In genomic region chr19:43782311-43782660, GRCh38 we compare ENCODE assay signal across 13 cellular contexts. TPM values are rescaled to one million over a fixed set of nuclear protein-coding genes. Genes with fewer than 3 reads are reported as not detected.
DNase-seq lines count a peak whose midpoint lies in the region; ATAC-seq and TF ChIP-seq lines count a peak whose summit lies in the region.
"Had no signal": no experiment of that assay in that cellular context is flagged by ENCODE, and none has a peak within 500 bp of the region (broad histone marks: within the 10 kb centered on the region; RNA-seq: fewer than 3 reads in every experiment).

No MANE protein-coding gene starts in this region.

- H3K27me3 Mint-ChIP-seq in activated naive CD8-positive, alpha-beta T cell treated with anti-CD3 and anti-CD28 coated beads, Interleukin-2, amount 10 ng/mL, durations not matched to agents 7 days and 5 days = peaks cover 3% of the 10 kb centered on the region

- peak overlapping the region; percentile 0 for H2BK12ac ChIP-seq in trophoblast cell (ENCODE audit: low read length)

- intact Hi-C loops in heart right ventricle (cut with DNase I) (loop anchor here in 5 of 10 donors (2.0 to 10.0 kb wide), 5 partner anchors 35 to 237 kb away; partner anchors contain the start of gene PLAUR (in 1 of the 5)), Right ventricle myocardium inferior (cut with DNase I) (loop anchor here (10.0 kb wide), 1 partner anchor 327 kb away; no protein-coding TSS in a partner anchor)

- H2AK5ac ChIP-seq in trophoblast cell (ENCODE audit: low read length) = peak overlapping the region; percentile 4

- ATAC-seq in activated naive CD8-positive, alpha-beta T cell treated with anti-CD3 and anti-CD28 coated beads, Interleukin-2, amount 10 ng/mL, durations not matched to agents 7 days and 5 days (ENCODE audit: low read depth) = no peak
- ATAC-seq in heart right ventricle (no peak), Right ventricle myocardium inferior (no peak)

- WGBS in trophoblast cell (ENCODE audit: extremely low coverage, insufficient coverage, insufficient read length) = 100% methylated on average over 1 of the region's 8 CpGs
- WGBS in heart right ventricle, 2 donors = 56 to 61% methylated on average over 8 of the region's 8 CpGs

- peaks cover 38% of the 10 kb centered on the region for H3K79me1 ChIP-seq in trophoblast cell (ENCODE audit: low read length)

- peak overlapping the region; percentile 84 for H3K4me3 Mint-ChIP-seq in activated naive CD8-positive, alpha-beta T cell treated with anti-CD3 and anti-CD28 coated beads, Interleukin-2, amount 10 ng/mL, durations not matched to agents 7 days and 5 days
- H3K4me3 Mint-ChIP-seq: endodermal cell had no signal

- H2BK120ac ChIP-seq in trophoblast cell (ENCODE audit: insufficient read depth, low read length, poor library complexity) = peak overlapping the region; percentile 34

- H3K9me3 ChIP-seq in trophoblast cell (ENCODE audit: insufficient read depth, low read depth, low read length) = peaks cover 10% of the 10 kb centered on the region
- no peaks in the 10 kb centered on the region for H3K9me3 ChIP-seq in heart right ventricle
- H3K9me3 ChIP-seq: MG63, tibial artery had no signal

- no peak overlapping the region for H4K8ac ChIP-seq in trophoblast cell (ENCODE audit: low read depth, low read length)

- no peak overlapping the region for H3K23ac ChIP-seq in trophoblast cell (ENCODE audit: low read length)

- H3K18ac ChIP-seq in trophoblast cell (ENCODE audit: low read length) = no peak overlapping the region

- H3K4me1 ChIP-seq in trophoblast cell (ENCODE audit: control insufficient read depth in 1 of 2, insufficient read depth in 2 of 2, low read length in 2 of 2) (peaks cover 36 to 39% of the 10 kb centered on the region in 2 experiments), heart right ventricle (peaks cover 0 to 53% (median 4%) of the 10 kb centered on the region in 9 donors)

- H3K14ac ChIP-seq in trophoblast cell (ENCODE audit: low read length) = no peak overlapping the region

- no peak for TF ChIP-seq CTCF in heart right ventricle (IDR thresholded peaks at IDR 0.05)

- peaks cover 2% of the 10 kb centered on the region for H3K79me2 ChIP-seq in trophoblast cell (ENCODE audit: control insufficient read depth, insufficient read depth, low read length, poor library complexity)

- peaks cover 51% of the 10 kb centered on the region for H3K4me1 Mint-ChIP-seq in activated naive CD8-positive, alpha-beta T cell treated with anti-CD3 and anti-CD28 coated beads, Interleukin-2, amount 10 ng/mL, durations not matched to agents 7 days and 5 days

- POLR2A ChIA-PET in activated naive CD8-positive, alpha-beta T cell treated with anti-CD3 and anti-CD28 coated beads, Interleukin-2, amount 10 ng/mL, durations not matched to agents 7 days and 5 days (lab: Charles Lee) = interaction anchor here (0.5 to 5.9 kb wide), 2 partner anchors 15 to 223 kb away, joined by 7 to 74 read pairs; no protein-coding TSS in a partner anchor

- no peaks in the 10 kb centered on the region for H3K36me3 ChIP-seq in trophoblast cell (ENCODE audit: control insufficient read depth in 1 of 2, insufficient read depth in 2 of 2, low read length in 2 of 2)
- no peaks in the 10 kb centered on the region for H3K36me3 ChIP-seq in heart right ventricle
- H3K36me3 ChIP-seq: MG63, tibial artery had no signal

- peak overlapping the region; percentile 77 for H4K91ac ChIP-seq in trophoblast cell (ENCODE audit: low read depth, low read length)

- H4K12ac ChIP-seq in trophoblast cell (ENCODE audit: low read depth, low read length) = no peak overlapping the region

- H2AFZ ChIP-seq in trophoblast cell (ENCODE audit: insufficient read depth, low read length, poor library complexity) = no peak overlapping the region

- H3K4me2 ChIP-seq in trophoblast cell (ENCODE audit: low read length) = no peak overlapping the region

- H3K27me3 ChIP-seq in trophoblast cell (ENCODE audit: insufficient read depth, low read length) (no peaks in the 10 kb centered on the region), heart right ventricle (peaks cover 0 to 35% (median 18%) of the 10 kb centered on the region in 7 donors)
- H3K27me3 ChIP-seq: MG63 had no signal

- H2BK5ac ChIP-seq in trophoblast cell (ENCODE audit: low read depth, low read length, poor library complexity) = no peak overlapping the region

- H3K4me3 ChIP-seq in trophoblast cell (ENCODE audit: low read depth, low read length) (no peak overlapping the region), heart right ventricle (no peak overlapping the region)
- H3K4me3 ChIP-seq: MG63, tibial artery had no signal

- H3K4ac ChIP-seq in trophoblast cell (ENCODE audit: low read depth, low read length) = no peak overlapping the region

- H3K9me3 Mint-ChIP-seq in activated naive CD8-positive, alpha-beta T cell treated with anti-CD3 and anti-CD28 coated beads, Interleukin-2, amount 10 ng/mL, durations not matched to agents 7 days and 5 days = no peaks in the 10 kb centered on the region
- H3K9me3 Mint-ChIP-seq: endodermal cell had no signal

- no peaks in the 10 kb centered on the region for H3K36me3 Mint-ChIP-seq in activated naive CD8-positive, alpha-beta T cell treated with anti-CD3 and anti-CD28 coated beads, Interleukin-2, amount 10 ng/mL, durations not matched to agents 7 days and 5 days
- H3K36me3 Mint-ChIP-seq: brain had no signal

- H3K9ac ChIP-seq in trophoblast cell (ENCODE audit: low read length) = no peak overlapping the region

- H3K27ac Mint-ChIP-seq in activated naive CD8-positive, alpha-beta T cell treated with anti-CD3 and anti-CD28 coated beads, Interleukin-2, amount 10 ng/mL, durations not matched to agents 7 days and 5 days = peak overlapping the region; percentile 85
- H3K27ac Mint-ChIP-seq: endodermal cell had no signal

- H3K27ac ChIP-seq in trophoblast cell (ENCODE audit: low read depth, low read length) (no peak overlapping the region), heart right ventricle (peak overlapping the region in 1 of 10 donors; percentile 13)
- H3K27ac ChIP-seq: tibial artery had no signal

- DNase-seq in activated CD4-positive, alpha-beta T cell treated with anti-CD3 and anti-CD28 coated beads for 48 hours = peak; percentile 23
- DNase-seq in activated CD4-positive, alpha-beta T cell treated with anti-CD3 and anti-CD28 coated beads for 1 hour = no peak
- peak; percentile 28 for DNase-seq in MV-4-11 (lab: John Stamatoyannopoulos, UW)
- no peak for DNase-seq in activated naive CD8-positive, alpha-beta T cell treated with anti-CD3 and anti-CD28 coated beads, Interleukin-2, amount 10 ng/mL, durations not matched to agents 7 days and 5 days
- DNase-seq in trophoblast cell = no peak
- no peak for DNase-seq in NCI-H524 treated with DMSO at 0.1 percent for 48 hours (lab: John Stamatoyannopoulos, UW)
- no peak for DNase-seq in heart right ventricle
- DNase-seq in Right ventricle myocardium inferior (ENCODE audit: missing footprints) = no peak
- DNase-seq: DMS 273 treated with DMSO at 0.1 percent for 48 hours, endodermal cell, MG63, tibial artery had no signal

RNA-seq across cellular contexts. Expression of gene KCNN4, which starts 1.5 kb away (rescaled TPM):
- total RNA-seq in activated naive CD8-positive, alpha-beta T cell treated with anti-CD3 and anti-CD28 coated beads, Interleukin-2, amount 10 ng/mL, durations not matched to agents 7 days and 5 days = 10 to 100 TPM; 38.3 to 45.4 TPM
- 46.3 and 48.1 TPM in 2 replicates for polyA plus RNA-seq in trophoblast cell (2013)
- total RNA-seq in heart right ventricle = 1 to 10 TPM in 3 of 10 donors, under 1 TPM in 7; 0.34 to 1.6 (median 0.69) TPM
- 1 to 10 TPM; 1.2 to 1.4 TPM for polyA plus RNA-seq in heart right ventricle
- total RNA-seq in Right ventricle myocardium inferior = 0.41 TPM
- total RNA-seq: endodermal cell had no signal

RNA-seq across cellular contexts. Expression of gene LYPD5, which starts 20.0 kb away (rescaled TPM):
- total RNA-seq in activated naive CD8-positive, alpha-beta T cell treated with anti-CD3 and anti-CD28 coated beads, Interleukin-2, amount 10 ng/mL, durations not matched to agents 7 days and 5 days = 1 to 10 TPM; 1.9 to 2.0 TPM
- polyA plus RNA-seq in trophoblast cell (2013) = 75.1 and 79.1 TPM in 2 replicates
- 1 to 10 TPM in 5 of 10 donors, under 1 TPM in 5; 0.24 to 5.3 (median 0.90) TPM for total RNA-seq in heart right ventricle
- polyA plus RNA-seq in heart right ventricle = 1 to 10 TPM in 1 of 2 donors, under 1 TPM in 1; 0.37 to 1.2 TPM
- 0.92 TPM for total RNA-seq in Right ventricle myocardium inferior

RNA-seq across cellular contexts. Expression of gene SMG9, which starts 27.5 kb away (rescaled TPM):
- total RNA-seq in activated naive CD8-positive, alpha-beta T cell treated with anti-CD3 and anti-CD28 coated beads, Interleukin-2, amount 10 ng/mL, durations not matched to agents 7 days and 5 days = 10 to 100 TPM; 48.9 to 49.9 TPM
- polyA plus RNA-seq in trophoblast cell (2013) = 29.5 and 29.9 TPM in 2 replicates
- total RNA-seq in heart right ventricle = 10 to 100 TPM in 9 of 10 donors, 1 to 10 TPM in 1; 10.0 to 19.4 (median 13.3) TPM
- polyA plus RNA-seq in heart right ventricle = 10 to 100 TPM; 20.3 to 30.4 TPM
- total RNA-seq in Right ventricle myocardium inferior = 15.7 TPM

RNA-seq across cellular contexts. Expression of gene ZNF283, which starts 44.8 kb away (rescaled TPM):
- 10 to 100 TPM; 11.5 TPM for total RNA-seq in activated naive CD8-positive, alpha-beta T cell treated with anti-CD3 and anti-CD28 coated beads, Interleukin-2, amount 10 ng/mL, durations not matched to agents 7 days and 5 days
- polyA plus RNA-seq in trophoblast cell (2013) = 3.7 and 4.0 TPM in 2 replicates
- 10 to 100 TPM in 9 of 10 donors, 1 to 10 TPM in 1; 7.5 to 16.9 (median 12.1) TPM for total RNA-seq in heart right ventricle
- 1 to 10 TPM; 1.7 to 6.7 TPM for polyA plus RNA-seq in heart right ventricle
- 11.1 TPM for total RNA-seq in Right ventricle myocardium inferior

Comparison
In these comparisons a context has a peak if more than half of its experiments do, and no peak if none do; other contexts are left out.
1. DNase-seq: peak in activated CD4-positive, alpha-beta T cell treated with anti-CD3 and anti-CD28 coated beads for 48 hours (single experiment) and MV-4-11 (single experiment); none in activated CD4-positive, alpha-beta T cell treated with anti-CD3 and anti-CD28 coated beads for 1 hour (single experiment), activated naive CD8-positive, alpha-beta T cell treated with anti-CD3 and anti-CD28 coated beads, Interleukin-2, amount 10 ng/mL, durations not matched to agents 7 days and 5 days (single experiment), trophoblast cell (0 of 2), NCI-H524 treated with DMSO at 0.1 percent for 48 hours (single experiment), heart right ventricle (0 of 2) and Right ventricle myocardium inferior (single experiment).
2. RNA of gene KCNN4, which starts 1.5 kb away (total RNA-seq): 38.3 to 45.4 TPM in activated naive CD8-positive, alpha-beta T cell treated with anti-CD3 and anti-CD28 coated beads, Interleukin-2, amount 10 ng/mL, durations not matched to agents 7 days and 5 days; 0.34 to 1.6 TPM in heart right ventricle and 0.41 TPM in Right ventricle myocardium inferior (single experiment); every median in the first group is over 10 times any median in the second.